ENCODE assay signal across 10 cellular contexts in genomic region chr1:26021647-26022403, GRCh38. TPM values are rescaled to one million over a fixed set of nuclear protein-coding genes. Genes with fewer than 3 reads are reported as not detected.
DNase-seq lines count a peak whose midpoint lies in the region; ATAC-seq and TF ChIP-seq lines count a peak whose summit lies in the region.
"Had no signal": no experiment of that assay in that cellular context is flagged by ENCODE, and none has a peak within 500 bp of the region (broad histone marks: within the 10 kb centered on the region; RNA-seq: fewer than 3 reads in every experiment).

EXTL1 (plus strand) TSS chr1:26021775; CDS start chr1:26022647, 872 bp downstream.

- no peak within 1 kb of the TSS for H3K27ac ChIP-seq in HUES64 (ENCODE audit: low read depth, low read length)
- H3K27ac ChIP-seq in spleen: peak within 1 kb of the TSS in 7 of 8 donors; percentile 53 to 72 (median 61)

- peak within 1 kb of the TSS; percentile 49 for H3K4me3 ChIP-seq in HUES64 (ENCODE audit: low read length)
- H3K4me3 ChIP-seq in iPS-18c (ENCODE audit: insufficient read depth, low read depth, low read length): peak within 1 kb of the TSS; percentile 48
- H3K4me3 ChIP-seq in spleen: peak within 1 kb of the TSS in 6 of 8 donors; percentile 6 to 41 (median 21)

- WGBS in HUES64: 40% methylated on average over 15 of the region's 15 CpGs
- 51 to 68% (median 59%) methylated on average over 7 to 15 of the region's 15 CpGs for WGBS in spleen, 5 donors

- H3K9me3 ChIP-seq in HUES64 (ENCODE audit: insufficient read depth, low read depth, low read length) (no peaks in the 10 kb centered on the region), iPS-18c (ENCODE audit: control insufficient read depth, insufficient read depth, low read length) (no peaks in the 10 kb centered on the region), spleen (no peaks in the 10 kb centered on the region)

- DNase-seq in astrocyte of the hippocampus (ENCODE audit: low read depth, low spot score) (peak; percentile 78), spleen (no peak)
- DNase-seq: activated naive CD4-positive, alpha-beta T cell had no signal

- H3K27me3 ChIP-seq in HUES64 (ENCODE audit: insufficient read depth, low read length): no peaks in the 10 kb centered on the region
- no peaks in the 10 kb centered on the region for H3K27me3 ChIP-seq in spleen (replicated peaks in 1 of 7)

- H3K4me1 ChIP-seq in HUES64 (ENCODE audit: insufficient read depth, low read length): peaks cover 5% of the 10 kb centered on the region; the same call in 1 of the 2 replicates
- peaks cover 4 to 38% (median 25%) of the 10 kb centered on the region in 6 donors for H3K4me1 ChIP-seq in spleen

- H3K9ac ChIP-seq in HUES64 (ENCODE audit: low read depth, low read length): no peak within 1 kb of the TSS; the same call in 1 of the 2 replicates

- intact Hi-C loops in spleen (cut with DNase I; ENCODE audit: low total_unique reads): no loop called here

- TF ChIP-seq POLR2A in spleen (IDR thresholded peaks at IDR 0.05): no peak

- ATAC-seq in GM21390 (IDR thresholded peaks at IDR 0.05; ENCODE audit: unreplicated experiment): no peak
- no peak for ATAC-seq in GM19351 (IDR thresholded peaks at IDR 0.05; ENCODE audit: unreplicated experiment)
- ATAC-seq in HG02840 (IDR thresholded peaks at IDR 0.05; ENCODE audit: low FRiP score, unreplicated experiment): no peak
- no peak for ATAC-seq in GM21447 (IDR thresholded peaks at IDR 0.05; ENCODE audit: unreplicated experiment)

- no peak for TF ChIP-seq CTCF in spleen (IDR thresholded peaks at IDR 0.05 in 8 of 11, conservative IDR thresholded peaks at IDR 0.05 in 3 of 11)

- H3K36me3 ChIP-seq in HUES64 (ENCODE audit: insufficient read depth, low read length) (no peaks in the 10 kb centered on the region), spleen (no peaks in the 10 kb centered on the region)

RNA-seq across cellular contexts. Expression of gene EXTL1, which starts in this region (rescaled TPM):
- polyA plus RNA-seq in HUES64 (2013, experiment 1 of 2): 0.45 TPM
- 0.82 TPM for polyA plus RNA-seq in HUES64 (2013, experiment 2 of 2)
- 1 to 10 TPM; 2.3 to 8.6 (median 4.9) TPM for total RNA-seq in spleen
- 1 to 10 TPM in 1 of 3 donors, under 1 TPM in 2; 0.30 to 3.6 (median 0.63) TPM for polyA plus RNA-seq in spleen
- total RNA-seq: pulmonary artery endothelial cell had no signal
